Comparison of ENCODE assay signal across 15 cellular contexts in genomic region chr6:111171577-111172400, GRCh38.
DNase-seq lines count a peak whose midpoint lies in the region; ATAC-seq and TF ChIP-seq lines count a peak whose summit lies in the region.
"Had no signal": no experiment of that assay in that cellular context is flagged by ENCODE, and none has a peak within 500 bp of the region (broad histone marks: within the 10 kb centered on the region; RNA-seq: fewer than 3 reads in every experiment).

No MANE protein-coding gene starts in this region.

- H3K36me3 Mint-ChIP-seq in activated naive CD8-positive, alpha-beta T cell treated with anti-CD3 and anti-CD28 coated beads, Interleukin-2, amount 10 ng/mL, durations not matched to agents 7 days and 5 days = peaks cover 6% of the 10 kb centered on the region
- H3K36me3 Mint-ChIP-seq: activated naive CD4-positive, alpha-beta T cell treated with anti-CD3 and anti-CD28 coated beads, Interleukin-2, amount 50 U/mL, for 24 hours had no signal

- ATAC-seq in GM18508 (IDR thresholded peaks at IDR 0.05; ENCODE audit: insufficient read depth, unreplicated experiment) = peak; percentile 67
- peak; percentile 70 for ATAC-seq in GM19467 (IDR thresholded peaks at IDR 0.05; ENCODE audit: unreplicated experiment)
- ATAC-seq in HG02981 (IDR thresholded peaks at IDR 0.05; ENCODE audit: unreplicated experiment) = peak; percentile 83
- ATAC-seq in activated naive CD8-positive, alpha-beta T cell treated with anti-CD3 and anti-CD28 coated beads, Interleukin-2, amount 10 ng/mL, durations not matched to agents 7 days and 5 days (ENCODE audit: low read depth) = peak; percentile 17
- no peak for ATAC-seq in GM19455 (IDR thresholded peaks at IDR 0.05; ENCODE audit: unreplicated experiment)
- no peak for ATAC-seq in SK-N-SH treated with all-trans-retinoic acid at 6 μM for 48 hours
- ATAC-seq: GM23338 had no signal

- H3K4me1 Mint-ChIP-seq in activated naive CD8-positive, alpha-beta T cell treated with anti-CD3 and anti-CD28 coated beads, Interleukin-2, amount 10 ng/mL, durations not matched to agents 7 days and 5 days = peaks cover 20% of the 10 kb centered on the region

- H3K9me3 Mint-ChIP-seq in activated naive CD8-positive, alpha-beta T cell treated with anti-CD3 and anti-CD28 coated beads, Interleukin-2, amount 10 ng/mL, durations not matched to agents 7 days and 5 days = peaks cover 3% of the 10 kb centered on the region
- H3K9me3 Mint-ChIP-seq: activated naive CD4-positive, alpha-beta T cell treated with anti-CD3 and anti-CD28 coated beads, Interleukin-2, amount 50 U/mL, for 24 hours; GM23338 had no signal

- H3K4me3 Mint-ChIP-seq in activated naive CD8-positive, alpha-beta T cell treated with anti-CD3 and anti-CD28 coated beads, Interleukin-2, amount 10 ng/mL, durations not matched to agents 7 days and 5 days = no peak overlapping the region
- H3K4me3 Mint-ChIP-seq: activated naive CD4-positive, alpha-beta T cell treated with anti-CD3 and anti-CD28 coated beads, Interleukin-2, amount 50 U/mL, for 24 hours; GM23338 had no signal

- POLR2A ChIA-PET in activated naive CD8-positive, alpha-beta T cell treated with anti-CD3 and anti-CD28 coated beads, Interleukin-2, amount 10 ng/mL, durations not matched to agents 7 days and 5 days (lab: Charles Lee) = interaction anchor here (0.7 to 1.6 kb wide), 2 partner anchors 52 to 85 kb away, joined by 3 read pairs; partner anchors contain the start of gene SLC16A10

- no peak overlapping the region for H3K27ac Mint-ChIP-seq in activated naive CD8-positive, alpha-beta T cell treated with anti-CD3 and anti-CD28 coated beads, Interleukin-2, amount 10 ng/mL, durations not matched to agents 7 days and 5 days
- H3K27ac Mint-ChIP-seq: activated naive CD4-positive, alpha-beta T cell treated with anti-CD3 and anti-CD28 coated beads, Interleukin-2, amount 50 U/mL, for 24 hours; GM23338; progenitor cell of endocrine pancreas had no signal

- no peak for DNase-seq in activated naive CD8-positive, alpha-beta T cell treated with anti-CD3 and anti-CD28 coated beads, Interleukin-2, amount 10 ng/mL, durations not matched to agents 7 days and 5 days
- no peak for DNase-seq in activated effector memory CD4-positive, alpha-beta T cell treated with Interleukin-2 at 50 U/mL for 16 hours
- DNase-seq in T1000 (lab: John Stamatoyannopoulos, UW) = no peak
- DNase-seq: activated CD4-positive, alpha-beta T cell treated with anti-CD3 and anti-CD28 coated beads, Interleukin-2, amount 50 U/mL, for 4 hours; stimulated activated CD4-positive, alpha-beta T cell treated with anti-CD3 and anti-CD28 coated beads, Interleukin-1b, Interleukin-23, amount 100 ng/mL, for 48 hours; stimulated activated naive CD4-positive, alpha-beta T cell treated with Interleukin-2 at 50 U/mL for 16 hours; SW 1271 had no signal

- H3K27me3 Mint-ChIP-seq in activated naive CD8-positive, alpha-beta T cell treated with anti-CD3 and anti-CD28 coated beads, Interleukin-2, amount 10 ng/mL, durations not matched to agents 7 days and 5 days = no peaks in the 10 kb centered on the region
- H3K27me3 Mint-ChIP-seq: activated naive CD4-positive, alpha-beta T cell treated with anti-CD3 and anti-CD28 coated beads, Interleukin-2, amount 50 U/mL, for 24 hours; progenitor cell of endocrine pancreas had no signal

TF ChIP-seq in SK-N-SH treated with all-trans-retinoic acid at 6 μM for 48 hours, 23 proteins besides CTCF, POLR2A, EP300 and RAD21:
- TF ChIP-seq ISL1 (CRISPR knock-in tag; IDR thresholded peaks at IDR 0.05) (no peak), TCF4 (CRISPR knock-in tag; IDR thresholded peaks at IDR 0.05; ENCODE audit: borderline replicate concordance) (no peak), OSR1 (CRISPR knock-in tag; IDR thresholded peaks at IDR 0.05) (no peak), ARNTL (CRISPR knock-in tag; IDR thresholded peaks at IDR 0.05; ENCODE audit: borderline replicate concordance, low read depth) (no peak), ZNF8 (CRISPR knock-in tag; IDR thresholded peaks at IDR 0.05) (no peak), CSDC2 (CRISPR knock-in tag; IDR thresholded peaks at IDR 0.05) (no peak), ESRRG (CRISPR knock-in tag; IDR thresholded peaks at IDR 0.05) (no peak), ZNF565 (CRISPR knock-in tag; conservative IDR thresholded peaks at IDR 0.05; ENCODE audit: low read depth) (no peak), ZFP3 (CRISPR knock-in tag; IDR thresholded peaks at IDR 0.05) (no peak), PPARA (CRISPR knock-in tag; IDR thresholded peaks at IDR 0.05; ENCODE audit: borderline replicate concordance) (no peak), ZFP30 (CRISPR knock-in tag; IDR thresholded peaks at IDR 0.05) (no peak), RARB (CRISPR knock-in tag; IDR thresholded peaks at IDR 0.05) (no peak), TOX (CRISPR knock-in tag; IDR thresholded peaks at IDR 0.05; ENCODE audit: borderline replicate concordance) (no peak), ZNF70 (CRISPR knock-in tag; IDR thresholded peaks at IDR 0.05) (no peak)
- TF ChIP-seq, protein P1, sequence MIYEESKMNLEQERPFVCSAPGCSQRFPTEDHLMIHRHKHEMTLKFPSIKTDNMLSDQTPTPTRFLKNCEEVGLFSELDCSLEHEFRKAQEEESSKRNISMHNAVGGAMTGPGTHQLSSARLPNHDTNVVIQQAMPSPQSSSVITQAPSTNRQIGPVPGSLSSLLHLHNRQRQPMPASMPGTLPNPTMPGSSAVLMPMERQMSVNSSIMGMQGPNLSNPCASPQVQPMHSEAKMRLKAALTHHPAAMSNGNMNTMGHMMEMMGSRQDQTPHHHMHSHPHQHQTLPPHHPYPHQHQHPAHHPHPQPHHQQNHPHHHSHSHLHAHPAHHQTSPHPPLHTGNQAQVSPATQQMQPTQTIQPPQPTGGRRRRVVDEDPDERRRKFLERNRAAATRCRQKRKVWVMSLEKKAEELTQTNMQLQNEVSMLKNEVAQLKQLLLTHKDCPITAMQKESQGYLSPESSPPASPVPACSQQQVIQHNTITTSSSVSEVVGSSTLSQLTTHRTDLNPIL (CRISPR knock-in tag; IDR thresholded peaks at IDR 0.05; ENCODE audit: low read depth) = no peak
- TF ChIP-seq, protein P2, sequence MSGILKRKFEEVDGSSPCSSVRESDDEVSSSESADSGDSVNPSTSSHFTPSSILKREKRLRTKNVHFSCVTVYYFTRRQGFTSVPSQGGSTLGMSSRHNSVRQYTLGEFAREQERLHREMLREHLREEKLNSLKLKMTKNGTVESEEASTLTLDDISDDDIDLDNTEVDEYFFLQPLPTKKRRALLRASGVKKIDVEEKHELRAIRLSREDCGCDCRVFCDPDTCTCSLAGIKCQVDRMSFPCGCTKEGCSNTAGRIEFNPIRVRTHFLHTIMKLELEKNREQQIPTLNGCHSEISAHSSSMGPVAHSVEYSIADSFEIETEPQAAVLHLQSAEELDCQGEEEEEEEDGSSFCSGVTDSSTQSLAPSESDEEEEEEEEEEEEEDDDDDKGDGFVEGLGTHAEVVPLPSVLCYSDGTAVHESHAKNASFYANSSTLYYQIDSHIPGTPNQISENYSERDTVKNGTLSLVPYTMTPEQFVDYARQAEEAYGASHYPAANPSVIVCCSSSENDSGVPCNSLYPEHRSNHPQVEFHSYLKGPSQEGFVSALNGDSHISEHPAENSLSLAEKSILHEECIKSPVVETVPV (CRISPR knock-in tag; IDR thresholded peaks at IDR 0.05) = no peak
- TF ChIP-seq, protein P3, sequence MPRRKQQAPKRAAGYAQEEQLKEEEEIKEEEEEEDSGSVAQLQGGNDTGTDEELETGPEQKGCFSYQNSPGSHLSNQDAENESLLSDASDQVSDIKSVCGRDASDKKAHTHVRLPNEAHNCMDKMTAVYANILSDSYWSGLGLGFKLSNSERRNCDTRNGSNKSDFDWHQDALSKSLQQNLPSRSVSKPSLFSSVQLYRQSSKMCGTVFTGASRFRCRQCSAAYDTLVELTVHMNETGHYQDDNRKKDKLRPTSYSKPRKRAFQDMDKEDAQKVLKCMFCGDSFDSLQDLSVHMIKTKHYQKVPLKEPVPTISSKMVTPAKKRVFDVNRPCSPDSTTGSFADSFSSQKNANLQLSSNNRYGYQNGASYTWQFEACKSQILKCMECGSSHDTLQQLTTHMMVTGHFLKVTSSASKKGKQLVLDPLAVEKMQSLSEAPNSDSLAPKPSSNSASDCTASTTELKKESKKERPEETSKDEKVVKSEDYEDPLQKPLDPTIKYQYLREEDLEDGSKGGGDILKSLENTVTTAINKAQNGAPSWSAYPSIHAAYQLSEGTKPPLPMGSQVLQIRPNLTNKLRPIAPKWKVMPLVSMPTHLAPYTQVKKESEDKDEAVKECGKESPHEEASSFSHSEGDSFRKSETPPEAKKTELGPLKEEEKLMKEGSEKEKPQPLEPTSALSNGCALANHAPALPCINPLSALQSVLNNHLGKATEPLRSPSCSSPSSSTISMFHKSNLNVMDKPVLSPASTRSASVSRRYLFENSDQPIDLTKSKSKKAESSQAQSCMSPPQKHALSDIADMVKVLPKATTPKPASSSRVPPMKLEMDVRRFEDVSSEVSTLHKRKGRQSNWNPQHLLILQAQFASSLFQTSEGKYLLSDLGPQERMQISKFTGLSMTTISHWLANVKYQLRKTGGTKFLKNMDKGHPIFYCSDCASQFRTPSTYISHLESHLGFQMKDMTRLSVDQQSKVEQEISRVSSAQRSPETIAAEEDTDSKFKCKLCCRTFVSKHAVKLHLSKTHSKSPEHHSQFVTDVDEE (CRISPR knock-in tag; IDR thresholded peaks at IDR 0.05) = no peak
- TF ChIP-seq, protein P4, sequence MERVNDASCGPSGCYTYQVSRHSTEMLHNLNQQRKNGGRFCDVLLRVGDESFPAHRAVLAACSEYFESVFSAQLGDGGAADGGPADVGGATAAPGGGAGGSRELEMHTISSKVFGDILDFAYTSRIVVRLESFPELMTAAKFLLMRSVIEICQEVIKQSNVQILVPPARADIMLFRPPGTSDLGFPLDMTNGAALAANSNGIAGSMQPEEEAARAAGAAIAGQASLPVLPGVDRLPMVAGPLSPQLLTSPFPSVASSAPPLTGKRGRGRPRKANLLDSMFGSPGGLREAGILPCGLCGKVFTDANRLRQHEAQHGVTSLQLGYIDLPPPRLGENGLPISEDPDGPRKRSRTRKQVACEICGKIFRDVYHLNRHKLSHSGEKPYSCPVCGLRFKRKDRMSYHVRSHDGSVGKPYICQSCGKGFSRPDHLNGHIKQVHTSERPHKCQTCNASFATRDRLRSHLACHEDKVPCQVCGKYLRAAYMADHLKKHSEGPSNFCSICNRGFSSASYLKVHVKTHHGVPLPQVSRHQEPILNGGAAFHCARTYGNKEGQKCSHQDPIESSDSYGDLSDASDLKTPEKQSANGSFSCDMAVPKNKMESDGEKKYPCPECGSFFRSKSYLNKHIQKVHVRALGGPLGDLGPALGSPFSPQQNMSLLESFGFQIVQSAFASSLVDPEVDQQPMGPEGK (CRISPR knock-in tag; IDR thresholded peaks at IDR 0.05; ENCODE audit: borderline replicate concordance) = no peak

Comparison
In these comparisons a context has a peak if more than half of its experiments do, and no peak if none do; other contexts are left out.
1. ATAC-seq: peak in GM18508 (single experiment), GM19467 (single experiment), HG02981 (single experiment) and activated naive CD8-positive, alpha-beta T cell treated with anti-CD3 and anti-CD28 coated beads, Interleukin-2, amount 10 ng/mL, durations not matched to agents 7 days and 5 days (single experiment); none in GM19455 (single experiment) and SK-N-SH treated with all-trans-retinoic acid at 6 μM for 48 hours (single experiment).